Comparison of ENCODE assay signal across 8 cellular contexts in genomic region chr5:80125022-80125961, GRCh38.
DNase-seq lines count a peak whose midpoint lies in the region; ATAC-seq and TF ChIP-seq lines count a peak whose summit lies in the region.

No MANE protein-coding gene starts in this region.

- no peak overlapping the region for H3K4me2 ChIP-seq in hepatocyte

- peak overlapping the region; percentile 26; the same call in 1 of the 2 replicates for H3K4me3 ChIP-seq in ACC112 (ENCODE audit: low read depth, low read length)
- no peak overlapping the region for H3K4me3 ChIP-seq in hepatocyte
- no peak overlapping the region for H3K4me3 ChIP-seq in esophagus muscularis mucosa

- H3K27me3 ChIP-seq in ACC112 (ENCODE audit: insufficient read depth, low read length) (0 out of 2 replicates have a peak, but pooled peaks cover 3% of the 10 kb centered on the region), hepatocyte (no peaks in the 10 kb centered on the region), esophagus muscularis mucosa (no peaks in the 10 kb centered on the region)

- peak overlapping the region; percentile 1 for H3K4me3 Mint-ChIP-seq in activated CD4-positive, alpha-beta memory T cell treated with anti-CD3 and anti-CD28 coated beads, Interleukin-2, amount 10 ng/mL, durations not matched to agents 7 days and 5 days

- WGBS in hepatocyte (ENCODE audit: low lambda C conversion rate, missing lambda C conversion rate): 92% methylated on average over 11 of the region's 11 CpGs
- 86% methylated on average over 11 of the region's 11 CpGs for WGBS in esophagus muscularis mucosa

- H3K4me1 Mint-ChIP-seq in activated CD4-positive, alpha-beta memory T cell treated with anti-CD3 and anti-CD28 coated beads, Interleukin-2, amount 10 ng/mL, durations not matched to agents 7 days and 5 days: peaks cover 38% of the 10 kb centered on the region

- H3K36me3 Mint-ChIP-seq in activated CD4-positive, alpha-beta memory T cell treated with anti-CD3 and anti-CD28 coated beads, Interleukin-2, amount 10 ng/mL, durations not matched to agents 7 days and 5 days (ENCODE audit: low read depth): peaks cover 37% of the 10 kb centered on the region

- TF ChIP-seq CTCF in hepatocyte (IDR thresholded peaks at IDR 0.05; ENCODE audit: poor library complexity) (no peak), esophagus muscularis mucosa (IDR thresholded peaks at IDR 0.05) (no peak)

- CTCF ChIA-PET in activated CD4-positive, alpha-beta memory T cell treated with anti-CD3 and anti-CD28 coated beads, Interleukin-2, amount 10 ng/mL, durations not matched to agents 7 days and 5 days (lab: Charles Lee): interaction anchor here (0.9 to 2.1 kb wide), 10 partner anchors 8 to 183 kb away, joined by 3 to 18 read pairs (median 4); partner anchors contain the start of gene SERINC5

- no peak for TF ChIP-seq POLR2A in esophagus muscularis mucosa (IDR thresholded peaks at IDR 0.05; ENCODE audit: low read depth)

- H3K27ac ChIP-seq in ACC112 (ENCODE audit: low read depth, low read length) (peak overlapping the region; percentile 89), hepatocyte (no peak overlapping the region), esophagus muscularis mucosa (replicated peaks in 1 of 4) (peak overlapping the region in 1 of 4 donors; percentile 27)

- H3K36me3 ChIP-seq in ACC112 (ENCODE audit: insufficient read depth, low read length) (no peaks in the 10 kb centered on the region), hepatocyte (replicated peaks; ENCODE audit: insufficient read depth, low read depth) (no peaks in the 10 kb centered on the region), esophagus muscularis mucosa (no peaks in the 10 kb centered on the region)

- no peaks in the 10 kb centered on the region for H3K27me3 Mint-ChIP-seq in activated CD4-positive, alpha-beta memory T cell treated with anti-CD3 and anti-CD28 coated beads, Interleukin-2, amount 10 ng/mL, durations not matched to agents 7 days and 5 days

- peak overlapping the region; percentile 40 for H2AFZ ChIP-seq in ACC112 (ENCODE audit: low read length, unreplicated experiment)
- H2AFZ ChIP-seq in hepatocyte: no peak overlapping the region

- ATAC-seq in GM19023 (IDR thresholded peaks at IDR 0.05; ENCODE audit: unreplicated experiment): peak; percentile 84
- ATAC-seq in HG03025 (IDR thresholded peaks at IDR 0.05; ENCODE audit: low FRiP score, unreplicated experiment): peak; percentile 96

- intact Hi-C loops in esophagus muscularis mucosa (cut with DNase I): no loop called here

- peaks cover 7% of the 10 kb centered on the region for H3K9me3 Mint-ChIP-seq in activated CD4-positive, alpha-beta memory T cell treated with anti-CD3 and anti-CD28 coated beads, Interleukin-2, amount 10 ng/mL, durations not matched to agents 7 days and 5 days

- no peaks in the 10 kb centered on the region for H3K9me3 ChIP-seq in hepatocyte (ENCODE audit: low read depth)
- no peaks in the 10 kb centered on the region for H3K9me3 ChIP-seq in esophagus muscularis mucosa

- POLR2A ChIA-PET in activated CD4-positive, alpha-beta memory T cell treated with anti-CD3 and anti-CD28 coated beads, Interleukin-2, amount 10 ng/mL, durations not matched to agents 7 days and 5 days (lab: Charles Lee): interaction anchor here (0.7 to 3.2 kb wide), 17 partner anchors 8 to 282 kb away, joined by 3 to 44 read pairs (median 6); partner anchors contain the start of genes SERINC5 and ZFYVE16

- peak overlapping the region; percentile 75 for H3K27ac Mint-ChIP-seq in activated CD4-positive, alpha-beta memory T cell treated with anti-CD3 and anti-CD28 coated beads, Interleukin-2, amount 10 ng/mL, durations not matched to agents 7 days and 5 days

- H3K9me2 ChIP-seq in hepatocyte (replicated peaks; ENCODE audit: insufficient read depth): no peaks in the 10 kb centered on the region

- TF ChIP-seq EP300 in esophagus muscularis mucosa (IDR thresholded peaks at IDR 0.05): no peak

- no peaks in the 10 kb centered on the region for H4K20me1 ChIP-seq in hepatocyte (ENCODE audit: insufficient read depth, poor library complexity, severe bottlenecking)

- no peak for DNase-seq in activated CD4-positive, alpha-beta memory T cell treated with anti-CD3 and anti-CD28 coated beads, Interleukin-2, amount 10 ng/mL, durations not matched to agents 7 days and 5 days
- DNase-seq in hepatocyte (ENCODE audit: low spot score): no peak
- no peak for DNase-seq in esophagus muscularis mucosa (ENCODE audit: extremely low spot score)
- no peak for DNase-seq in NK-92 treated with Interleukin-12 subunit alpha and Interleukin-12 subunit beta, amount 100 ng/mL, for 24 hours (lab: John Stamatoyannopoulos, UW)
- DNase-seq in NCI-H1694 (lab: John Stamatoyannopoulos, UW): no peak

- H3K4me1 ChIP-seq in ACC112 (ENCODE audit: control insufficient read depth, insufficient read depth, low read length, unreplicated experiment) (peaks cover 15% of the 10 kb centered on the region), hepatocyte (ENCODE audit: insufficient read depth) (peaks cover 11% of the 10 kb centered on the region), esophagus muscularis mucosa (no peaks in the 10 kb centered on the region)

- H3K79me2 ChIP-seq in ACC112 (ENCODE audit: control insufficient read depth, insufficient read depth, low read length, unreplicated experiment): no peaks in the 10 kb centered on the region
- H3K79me2 ChIP-seq in hepatocyte: no peaks in the 10 kb centered on the region
